In the genomic region with DNA sequence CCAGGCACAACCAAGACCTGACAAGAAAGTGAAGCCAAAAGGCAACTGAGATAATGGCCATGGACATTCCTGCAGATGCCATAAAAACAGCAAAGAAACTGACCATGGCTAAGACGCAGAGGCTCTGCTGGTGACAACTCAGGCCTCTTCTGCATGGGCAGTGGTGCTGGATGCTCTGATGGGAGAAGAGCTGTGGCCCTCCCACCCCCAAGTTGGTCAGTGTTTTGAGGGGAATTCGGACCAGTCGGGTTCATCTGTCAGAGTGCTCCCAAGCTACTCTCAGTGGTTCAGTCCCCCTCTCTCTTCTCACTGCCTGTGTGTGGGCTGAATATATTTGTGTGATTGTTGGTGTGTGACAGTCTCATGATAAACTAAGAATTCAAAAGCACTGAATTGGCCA, we compare ENCODE assay signal across 28 cellular contexts.
"Had no signal": no experiment of that assay in that cellular context is flagged by ENCODE, and none has a peak within 500 bp of the region (broad histone marks: within the 10 kb centered on the region; RNA-seq: fewer than 3 reads in every experiment).

No MANE protein-coding gene starts in this region.

- H3K36me3 ChIP-seq: left ventricle myocardium inferior, neutrophil, ovary, right atrium auricular region, right lobe of liver, stomach, thyroid gland, transverse colon, upper lobe of left lung, vagina had no signal

- H3K27me3 ChIP-seq: ovary, right atrium auricular region, testis, thyroid gland, upper lobe of left lung, vagina had no signal

- H3K4me3 Mint-ChIP-seq: naive thymus-derived CD8-positive, alpha-beta T cell; nephron; neural crest cell; stimulated activated naive B cell treated with anti-CD40 and anti-IgM and Interleukin-4, amounts not matched to agents 10 μg/mL and 1 μg/mL and 100 μg/mL, for 72 hours had no signal

- H3K27ac Mint-ChIP-seq: naive thymus-derived CD8-positive, alpha-beta T cell; nephron; progenitor cell of endocrine pancreas; stimulated activated naive B cell treated with anti-CD40 and anti-IgM and Interleukin-4, amounts not matched to agents 10 μg/mL and 1 μg/mL and 100 μg/mL, for 72 hours had no signal

- FAIRE-seq: kidney had no signal

- H3K4me1 ChIP-seq: left ventricle myocardium inferior, right lobe of liver, testis had no signal

- H3K4me1 Mint-ChIP-seq: naive thymus-derived CD8-positive, alpha-beta T cell; nephron; neural crest cell; stimulated activated naive B cell treated with anti-CD40 and anti-IgM and Interleukin-4, amounts not matched to agents 10 μg/mL and 1 μg/mL and 100 μg/mL, for 72 hours had no signal

- DNase-seq: hippocampal formation; kidney; left colon; left ventricle myocardium inferior; mesendoderm; midbrain; mucosa of descending colon; naive thymus-derived CD8-positive, alpha-beta T cell; occipital lobe; ovary; right lobe of liver; stimulated activated CD4-positive, alpha-beta T cell treated with anti-CD3 and anti-CD28 coated beads, Interleukin-1b, Interleukin-23, amount 100 ng/mL, for 48 hours; stimulated activated CD4-positive, alpha-beta T cell treated with anti-CD3 and anti-CD28 coated beads, Interleukin-4, amount 100 ng/mL, for 1 hour; stimulated activated naive B cell treated with anti-CD40 and anti-IgM and Interleukin-4, amounts not matched to agents 10 μg/mL and 1 μg/mL and 100 μg/mL, for 72 hours; stimulated activated naive CD8-positive, alpha-beta T cell treated with anti-CD3 and anti-CD28 coated beads, Interleukin-15, Interleukin-2, amounts not matched to agents 100 U/mL and 50 U/mL, for 24 hours; stomach; testis; thyroid gland; transverse colon; upper lobe of left lung had no signal

- H3K4me2 ChIP-seq: smooth muscle cell had no signal

- H3K9me3 ChIP-seq: mucosa of descending colon, neutrophil, ovary, testis, thyroid gland, transverse colon, upper lobe of left lung, vagina had no signal

- H3K36me3 Mint-ChIP-seq: naive thymus-derived CD8-positive, alpha-beta T cell; stimulated activated naive B cell treated with anti-CD40 and anti-IgM and Interleukin-4, amounts not matched to agents 10 μg/mL and 1 μg/mL and 100 μg/mL, for 72 hours had no signal

- H3K9me3 Mint-ChIP-seq: naive thymus-derived CD8-positive, alpha-beta T cell; nephron; neural crest cell; stimulated activated naive B cell treated with anti-CD40 and anti-IgM and Interleukin-4, amounts not matched to agents 10 μg/mL and 1 μg/mL and 100 μg/mL, for 72 hours had no signal

- H3K4me3 ChIP-seq: left ventricle myocardium inferior, lung, mucosa of descending colon, ovary, right atrium auricular region, right lobe of liver, smooth muscle cell, stomach, testis, thyroid gland, transverse colon, upper lobe of left lung, vagina had no signal

- H3K27ac ChIP-seq: left ventricle myocardium inferior, neutrophil, ovary, right atrium auricular region, right lobe of liver, stomach, testis, thyroid gland, transverse colon, upper lobe of left lung, vagina had no signal
